9 cellular contexts compared by ENCODE assay signal in the genomic region with DNA sequence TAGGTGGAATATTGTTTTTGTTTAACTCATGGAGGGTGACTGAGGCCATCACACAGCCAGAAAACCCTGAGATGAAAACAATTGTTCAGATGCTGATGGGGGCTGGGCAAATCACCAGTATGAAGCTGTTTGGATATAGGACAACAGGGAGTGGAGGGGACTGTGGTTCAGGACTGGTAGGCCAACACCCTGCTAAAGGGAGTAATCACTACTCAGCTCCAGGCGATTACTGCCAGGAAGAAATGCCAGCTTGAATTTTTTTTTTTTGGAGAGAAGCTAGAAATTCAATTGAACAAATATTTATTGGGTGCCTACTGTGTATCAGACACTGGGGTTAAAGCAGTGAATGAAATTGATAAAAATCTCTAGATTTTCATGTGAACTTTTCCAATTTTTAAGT. TPM values are rescaled to one million over a fixed set of nuclear protein-coding genes. Genes with fewer than 3 reads are reported as not detected.
"Had no signal": no experiment of that assay in that cellular context is flagged by ENCODE, and none has a peak within 500 bp of the region (broad histone marks: within the 10 kb centered on the region; RNA-seq: fewer than 3 reads in every experiment).

No MANE protein-coding gene starts in this region.

- ATAC-seq: GM12878 had no signal

- H3K4me3 ChIP-seq: GM12878 had no signal

- DNase-seq: GDM1, GF-D8 had no signal

- FAIRE-seq: G401.6, GM12878, GM12891, GM12892, GM18507, GM19239 had no signal

RNA-seq across cellular contexts. Expression of gene TNP1, which starts 37.4 kb away (rescaled TPM):
- total RNA-seq: G401, GM12878 had no signal
- polyA plus RNA-seq: GM12878 had no signal
